Comparison of ENCODE assay signal across 16 cellular contexts in genomic region chr10:28796606-28797512, GRCh38.
DNase-seq lines count a peak whose midpoint lies in the region; ATAC-seq and TF ChIP-seq lines count a peak whose summit lies in the region.
"Had no signal": no experiment of that assay in that cellular context is flagged by ENCODE, and none has a peak within 500 bp of the region (broad histone marks: within the 10 kb centered on the region; RNA-seq: fewer than 3 reads in every experiment).

No MANE protein-coding gene starts in this region.

- H3K4me2 ChIP-seq in PC-3 (ENCODE audit: low read length): no peak overlapping the region
- H3K4me2 ChIP-seq in neural progenitor cell: no peak overlapping the region
- H3K4me2 ChIP-seq: BLaER1 had no signal

- H3K36me3 ChIP-seq in PC-3 (ENCODE audit: low read depth, low read length) (no peaks in the 10 kb centered on the region), neural progenitor cell (no peaks in the 10 kb centered on the region)
- H3K36me3 ChIP-seq: BLaER1 had no signal

- intact Hi-C loops in PC-3 (cut with micrococcal nuclease): no loop called here

- CTCF ChIA-PET in PC-3 (lab: Charles Lee): interaction anchor here (0.7 kb wide), 1 partner anchor 22 kb away, joined by 6 read pairs; no protein-coding TSS in a partner anchor

- no peak overlapping the region for H3K9ac ChIP-seq in PC-3 (ENCODE audit: low read length)
- no peak overlapping the region for H3K9ac ChIP-seq in neural progenitor cell
- H3K9ac ChIP-seq: BLaER1 had no signal

- peak overlapping the region; percentile 33 for H3K4me3 Mint-ChIP-seq in neural progenitor cell
- H3K4me3 Mint-ChIP-seq: activated naive CD8-positive, alpha-beta T cell; stimulated activated naive B cell treated with anti-CD40 and anti-IgM and Interleukin-4, amounts not matched to agents 10 μg/mL and 1 μg/mL and 100 μg/mL, for 72 hours had no signal

- H2AFZ ChIP-seq in PC-3 (ENCODE audit: low read length) (no peak overlapping the region), neural progenitor cell (replicated peaks) (no peak overlapping the region)

- H3K27me3 ChIP-seq in PC-3 (ENCODE audit: low read length) (no peaks in the 10 kb centered on the region), neural progenitor cell (no peaks in the 10 kb centered on the region)
- H3K27me3 ChIP-seq: BLaER1 had no signal

- H3K9me2 ChIP-seq in PC-3 (replicated peaks; ENCODE audit: low read length): no peaks in the 10 kb centered on the region

- DNase-seq in Daoy (ENCODE audit: low read depth) (peak; percentile 58), PC-3 (peak; percentile 71), fibroblast of the aortic adventitia (ENCODE audit: low read depth) (peak; percentile 58), neural progenitor cell (ENCODE audit: low spot score) (no peak), GM20000 (ENCODE audit: low spot score) (no peak), NCI-H1105 (lab: John Stamatoyannopoulos, UW) (no peak)
- DNase-seq: effector CD4-positive, alpha-beta T cell; hippocampal formation; stimulated activated CD4-positive, alpha-beta T cell treated with anti-CD3 and anti-CD28 coated beads, Interleukin-4, amount 100 ng/mL, for 1 hour; stimulated activated naive B cell treated with anti-CD40 and anti-IgM and Interleukin-4, amounts not matched to agents 10 μg/mL and 1 μg/mL and 100 μg/mL, for 72 hours had no signal

- ATAC-seq in PC-3 (no peak), HG02678 (IDR thresholded peaks at IDR 0.05; ENCODE audit: unreplicated experiment) (no peak), HG03378 (IDR thresholded peaks at IDR 0.05; ENCODE audit: unreplicated experiment) (no peak)
- ATAC-seq: Panc1; stimulated activated naive B cell treated with anti-CD40 and anti-IgM and Interleukin-4, amounts not matched to agents 10 μg/mL and 1 μg/mL and 100 μg/mL, for 72 hours had no signal

- H3K9me3 ChIP-seq in PC-3 (ENCODE audit: low read length) (no peaks in the 10 kb centered on the region), neural progenitor cell (ENCODE audit: low read depth) (no peaks in the 10 kb centered on the region)

- no peaks in the 10 kb centered on the region for H3F3A ChIP-seq in PC-3 (ENCODE audit: low read length, unreplicated experiment)
- H3F3A ChIP-seq in neural progenitor cell (ENCODE audit: low read depth): no peaks in the 10 kb centered on the region

- H3K27ac ChIP-seq in PC-3 (ENCODE audit: low read length) (no peak overlapping the region), neural progenitor cell (no peak overlapping the region)
- H3K27ac ChIP-seq: BLaER1 had no signal

- H3K9me3 Mint-ChIP-seq in neural progenitor cell: no peaks in the 10 kb centered on the region

- H3K4me3 ChIP-seq in PC-3 (ENCODE audit: low read length) (no peak overlapping the region), fibroblast of the aortic adventitia (ENCODE audit: low read depth, low read length) (no peak overlapping the region), neural progenitor cell (no peak overlapping the region)
- H3K4me3 ChIP-seq: BLaER1 had no signal

- H3K27me3 Mint-ChIP-seq in neural progenitor cell (ENCODE audit: insufficient read depth, low read depth): peaks cover 4% of the 10 kb centered on the region
- H3K27me3 Mint-ChIP-seq: activated naive CD8-positive, alpha-beta T cell had no signal

- peaks cover 26% of the 10 kb centered on the region for H3K4me1 Mint-ChIP-seq in neural progenitor cell
- H3K4me1 Mint-ChIP-seq: stimulated activated naive B cell treated with anti-CD40 and anti-IgM and Interleukin-4, amounts not matched to agents 10 μg/mL and 1 μg/mL and 100 μg/mL, for 72 hours had no signal

- H3K79me2 ChIP-seq in PC-3 (ENCODE audit: low read length): no peaks in the 10 kb centered on the region
- H3K79me2 ChIP-seq in neural progenitor cell (ENCODE audit: low read depth): no peaks in the 10 kb centered on the region

- no TSS peak for BruUV-seq in PC-3 (replicated peaks; lab: Mats Ljungman, UMichigan)

- TF ChIP-seq CTCF in PC-3 (conservative IDR thresholded peaks at IDR 0.05; ENCODE audit: low read depth, low read length): no peak
- TF ChIP-seq CTCF in fibroblast of the aortic adventitia (IDR thresholded peaks at IDR 0.05; ENCODE audit: insufficient read depth, low read length): no peak
- TF ChIP-seq CTCF in neural progenitor cell (IDR thresholded peaks at IDR 0.05): no peak
- TF ChIP-seq CTCF in GM20000 (IDR thresholded peaks at IDR 0.05; ENCODE audit: extremely low read depth, missing control alignments): no peak

- H3K36me3 Mint-ChIP-seq in neural progenitor cell: no peaks in the 10 kb centered on the region
- H3K36me3 Mint-ChIP-seq: activated naive CD8-positive, alpha-beta T cell; stimulated activated naive B cell treated with anti-CD40 and anti-IgM and Interleukin-4, amounts not matched to agents 10 μg/mL and 1 μg/mL and 100 μg/mL, for 72 hours had no signal

- H3K4me1 ChIP-seq in PC-3 (ENCODE audit: insufficient read depth, low read length) (peaks cover 26% of the 10 kb centered on the region), neural progenitor cell (peaks cover 13% of the 10 kb centered on the region)

- no peaks in the 10 kb centered on the region for H4K20me1 ChIP-seq in PC-3 (ENCODE audit: low read length)
- no peaks in the 10 kb centered on the region for H4K20me1 ChIP-seq in neural progenitor cell (ENCODE audit: low read depth)
- H4K20me1 ChIP-seq: BLaER1 had no signal

- POLR2A ChIA-PET in PC-3 (lab: Charles Lee; ENCODE audit: unreplicated experiment): no interaction called here

- peak overlapping the region; percentile 66 for H3K27ac Mint-ChIP-seq in neural progenitor cell
- H3K27ac Mint-ChIP-seq: activated naive CD8-positive, alpha-beta T cell; progenitor cell of endocrine pancreas; stimulated activated naive B cell treated with anti-CD40 and anti-IgM and Interleukin-4, amounts not matched to agents 10 μg/mL and 1 μg/mL and 100 μg/mL, for 72 hours had no signal

Comparison
In these comparisons a context has a peak if more than half of its experiments do, and no peak if none do; other contexts are left out.
1. DNase-seq: peak in Daoy (single experiment), PC-3 (single experiment) and fibroblast of the aortic adventitia (single experiment); none in neural progenitor cell (single experiment), GM20000 (single experiment) and NCI-H1105 (single experiment).